Comparison of ENCODE assay signal across 1 cellular context in genomic region chr14:102949062-102949800, GRCh38.
TF ChIP-seq lines count a peak whose summit lies in the region.

No MANE protein-coding gene starts in this region.

TF ChIP-seq in GM23338, 12 proteins besides CTCF, POLR2A, EP300 and RAD21 (continued from another document):
- TF ChIP-seq ZNF462 (CRISPR knock-in tag; IDR thresholded peaks at IDR 0.05) (no peak), EZH2phosphoT487 (IDR thresholded peaks at IDR 0.05; ENCODE audit: unreplicated experiment) (no peak), CREB1 (CRISPR knock-in tag; IDR thresholded peaks at IDR 0.05; ENCODE audit: low read depth) (no peak), JUNB (IDR thresholded peaks at IDR 0.05; ENCODE audit: unreplicated experiment) (no peak)
TF ChIP-seq in GM23338: peak in this region for 0.
